1 cellular context compared by ENCODE assay signal in the genomic region with DNA sequence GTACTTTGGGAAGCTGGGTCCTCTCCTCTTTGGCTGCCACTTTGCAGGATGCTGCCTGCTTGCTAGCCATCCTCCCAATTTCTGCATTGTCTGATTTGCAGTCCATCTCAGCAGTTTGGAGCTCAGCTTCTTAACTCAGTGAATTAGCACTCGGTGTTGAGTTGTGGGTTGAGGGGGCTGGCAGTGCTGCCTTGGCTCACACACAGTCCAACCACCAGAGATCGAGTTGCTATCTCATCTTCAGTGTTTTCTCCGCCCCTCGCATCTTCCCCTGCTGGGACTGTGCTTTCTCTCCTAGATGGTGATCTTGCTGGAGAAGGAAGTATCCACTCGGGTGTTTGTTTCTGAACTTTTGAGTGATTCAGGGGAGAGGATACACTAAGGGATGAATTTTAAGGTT.
TF ChIP-seq lines count a peak whose summit lies in the region.

No MANE protein-coding gene starts in this region.

TF ChIP-seq in SK-N-SH treated with all-trans-retinoic acid at 6 μM for 48 hours, 23 proteins besides CTCF, POLR2A, EP300 and RAD21 (continued from another document):
- TF ChIP-seq, protein P1, sequence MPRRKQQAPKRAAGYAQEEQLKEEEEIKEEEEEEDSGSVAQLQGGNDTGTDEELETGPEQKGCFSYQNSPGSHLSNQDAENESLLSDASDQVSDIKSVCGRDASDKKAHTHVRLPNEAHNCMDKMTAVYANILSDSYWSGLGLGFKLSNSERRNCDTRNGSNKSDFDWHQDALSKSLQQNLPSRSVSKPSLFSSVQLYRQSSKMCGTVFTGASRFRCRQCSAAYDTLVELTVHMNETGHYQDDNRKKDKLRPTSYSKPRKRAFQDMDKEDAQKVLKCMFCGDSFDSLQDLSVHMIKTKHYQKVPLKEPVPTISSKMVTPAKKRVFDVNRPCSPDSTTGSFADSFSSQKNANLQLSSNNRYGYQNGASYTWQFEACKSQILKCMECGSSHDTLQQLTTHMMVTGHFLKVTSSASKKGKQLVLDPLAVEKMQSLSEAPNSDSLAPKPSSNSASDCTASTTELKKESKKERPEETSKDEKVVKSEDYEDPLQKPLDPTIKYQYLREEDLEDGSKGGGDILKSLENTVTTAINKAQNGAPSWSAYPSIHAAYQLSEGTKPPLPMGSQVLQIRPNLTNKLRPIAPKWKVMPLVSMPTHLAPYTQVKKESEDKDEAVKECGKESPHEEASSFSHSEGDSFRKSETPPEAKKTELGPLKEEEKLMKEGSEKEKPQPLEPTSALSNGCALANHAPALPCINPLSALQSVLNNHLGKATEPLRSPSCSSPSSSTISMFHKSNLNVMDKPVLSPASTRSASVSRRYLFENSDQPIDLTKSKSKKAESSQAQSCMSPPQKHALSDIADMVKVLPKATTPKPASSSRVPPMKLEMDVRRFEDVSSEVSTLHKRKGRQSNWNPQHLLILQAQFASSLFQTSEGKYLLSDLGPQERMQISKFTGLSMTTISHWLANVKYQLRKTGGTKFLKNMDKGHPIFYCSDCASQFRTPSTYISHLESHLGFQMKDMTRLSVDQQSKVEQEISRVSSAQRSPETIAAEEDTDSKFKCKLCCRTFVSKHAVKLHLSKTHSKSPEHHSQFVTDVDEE (CRISPR knock-in tag; IDR thresholded peaks at IDR 0.05), result no peak
- no peak for TF ChIP-seq TCF4 (CRISPR knock-in tag; IDR thresholded peaks at IDR 0.05; ENCODE audit: borderline replicate concordance)
- TF ChIP-seq ZFP3 (CRISPR knock-in tag; IDR thresholded peaks at IDR 0.05), result no peak
- TF ChIP-seq SNAI2 (CRISPR knock-in tag; IDR thresholded peaks at IDR 0.05), result no peak
- TF ChIP-seq TOX (CRISPR knock-in tag; IDR thresholded peaks at IDR 0.05; ENCODE audit: borderline replicate concordance), result no peak
- TF ChIP-seq ZC3H10 (CRISPR knock-in tag; IDR thresholded peaks at IDR 0.05), result no peak
- no peak for TF ChIP-seq CSDC2 (CRISPR knock-in tag; IDR thresholded peaks at IDR 0.05)
- TF ChIP-seq ZNF565 (CRISPR knock-in tag; conservative IDR thresholded peaks at IDR 0.05; ENCODE audit: low read depth), result no peak
- TF ChIP-seq ESRRG (CRISPR knock-in tag; IDR thresholded peaks at IDR 0.05), result no peak
- no peak for TF ChIP-seq GLIS3 (CRISPR knock-in tag; IDR thresholded peaks at IDR 0.05)
- no peak for TF ChIP-seq ZNF70 (CRISPR knock-in tag; IDR thresholded peaks at IDR 0.05)
- TF ChIP-seq RARB (CRISPR knock-in tag; IDR thresholded peaks at IDR 0.05), result no peak
- TF ChIP-seq CSRNP3 (CRISPR knock-in tag; IDR thresholded peaks at IDR 0.05), result no peak
- no peak for TF ChIP-seq BACH2 (CRISPR knock-in tag; IDR thresholded peaks at IDR 0.05; ENCODE audit: borderline replicate concordance)
